38 cellular contexts compared by ENCODE assay signal in the genomic region with DNA sequence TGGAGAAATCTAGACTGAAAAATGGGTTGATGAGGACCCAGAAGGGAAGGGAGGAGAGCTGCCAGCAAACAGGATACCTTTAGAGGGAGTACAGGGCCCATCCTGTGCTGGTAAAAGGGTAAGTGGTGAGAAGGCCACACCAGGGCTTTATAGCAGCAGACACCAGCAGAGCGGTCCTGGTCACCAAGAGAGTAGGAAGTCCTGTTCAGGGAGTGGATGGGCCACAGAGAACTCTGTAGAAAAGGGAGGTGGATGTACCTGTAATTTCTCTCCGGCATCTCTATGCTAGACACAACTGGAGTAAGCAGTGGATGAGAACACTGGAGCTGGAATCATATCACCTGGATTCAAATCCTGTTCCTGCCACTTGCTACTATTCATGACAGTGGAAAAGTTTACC.
"Had no signal": no experiment of that assay in that cellular context is flagged by ENCODE, and none has a peak within 500 bp of the region (broad histone marks: within the 10 kb centered on the region; RNA-seq: fewer than 3 reads in every experiment).

No MANE protein-coding gene starts in this region.

- H3K36me3 ChIP-seq: adrenal gland, ascending aorta, brain microvascular endothelial cell, breast epithelium, cardiac muscle cell had no signal

- H3K9me3 ChIP-seq: adrenal gland, ascending aorta, body of pancreas, breast epithelium had no signal

- H3K4me1 ChIP-seq: adrenal gland, ascending aorta, body of pancreas, breast epithelium had no signal

- H3K4me3 ChIP-seq: adrenal gland, ascending aorta, body of pancreas, breast epithelium, cardiac muscle cell had no signal

- H3K27ac Mint-ChIP-seq: activated naive CD4-positive, alpha-beta T cell treated with anti-CD3 and anti-CD28 coated beads for 36 hours; activated naive CD4-positive, alpha-beta T cell treated with anti-CD3 and anti-CD28 coated beads, Interleukin-2, amount 10 ng/mL, durations not matched to agents 7 days and 5 days; activated naive CD4-positive, alpha-beta T cell treated with anti-CD3 and anti-CD28 coated beads, Interleukin-2, amount 50 U/mL, for 24 hours; activated naive CD8-positive, alpha-beta T cell; activated naive CD8-positive, alpha-beta T cell treated with anti-CD3 and anti-CD28 coated beads for 36 hours; activated naive CD8-positive, alpha-beta T cell treated with anti-CD3 and anti-CD28 coated beads, Interleukin-2, amount 10 ng/mL, durations not matched to agents 7 days and 5 days; activated naive CD8-positive, alpha-beta T cell treated with anti-CD3 and anti-CD28 coated beads, Interleukin-2, amount 50 U/mL, for 24 hours; activated T-cell treated with anti-CD3 and anti-CD28 coated beads, Interleukin-2, amount 50 U/mL, for 24 hours; activated T-cell treated with anti-CD3 and anti-CD28 coated beads, Interleukin-2, amount 50 U/mL, for 72 hours; activated T-helper 1 cell treated with anti-CD3 and anti-CD28 coated beads, Interleukin-12 subunit alpha, Interleukin-12 subunit beta, Interleukin-2, Interleukin-4 antibody, amounts not matched to agents 30 ng/mL and 10 ng/mL and 1 ng/mL, durations not matched to agents 14 hours and 24 hours and 36 hours; activated T-helper 17 cell treated with anti-CD3 and anti-CD28 coated beads, Interleukin-2, amount 50 U/mL, for 72 hours; activated T-helper 2 cell treated with anti-CD3 and anti-CD28 coated beads, Interferon-gamma antibody, Interleukin-2, Interleukin-4, amounts not matched to agents 10 μg/mL and 5 μg/mL and 100 μg/mL, durations not matched to agents 14 hours and 24 hours and 36 hours; brain had no signal

- H3K36me3 Mint-ChIP-seq: activated naive CD4-positive, alpha-beta T cell treated with anti-CD3 and anti-CD28 coated beads, Interleukin-2, amount 10 ng/mL, durations not matched to agents 7 days and 5 days; activated naive CD4-positive, alpha-beta T cell treated with anti-CD3 and anti-CD28 coated beads, Interleukin-2, amount 50 U/mL, for 24 hours; activated naive CD4-positive, alpha-beta T cell treated with anti-CD3 and anti-CD28 coated beads, Interleukin-2, amount 50 U/mL, for 72 hours; activated naive CD8-positive, alpha-beta T cell; activated naive CD8-positive, alpha-beta T cell treated with anti-CD3 and anti-CD28 coated beads for 36 hours; activated naive CD8-positive, alpha-beta T cell treated with anti-CD3 and anti-CD28 coated beads, Interleukin-2, amount 10 ng/mL, durations not matched to agents 7 days and 5 days; brain had no signal

- ATAC-seq: activated naive CD4-positive, alpha-beta T cell treated with anti-CD3 and anti-CD28 coated beads, Interleukin-2, amount 50 U/mL, for 72 hours; activated naive CD8-positive, alpha-beta T cell treated with anti-CD3 and anti-CD28 coated beads, Interleukin-2, amount 50 U/mL, for 24 hours; activated T-cell treated with anti-CD3 and anti-CD28 coated beads, Interleukin-2, amount 50 U/mL, for 4 hours; activated T-cell treated with anti-CD3 and anti-CD28 coated beads, Interleukin-2, amount 50 U/mL, for 72 hours; activated T-helper 17 cell treated with anti-CD3 and anti-CD28 coated beads, Interleukin-2, amount 50 U/mL, for 72 hours; body of pancreas had no signal

- H3K27me3 ChIP-seq: adrenal gland, ascending aorta, body of pancreas, brain microvascular endothelial cell, breast epithelium, cardiac muscle cell had no signal

- H3K9me3 Mint-ChIP-seq: activated naive CD4-positive, alpha-beta T cell treated with anti-CD3 and anti-CD28 coated beads, Interleukin-2, amount 10 ng/mL, durations not matched to agents 7 days and 5 days; activated naive CD4-positive, alpha-beta T cell treated with anti-CD3 and anti-CD28 coated beads, Interleukin-2, amount 50 U/mL, for 24 hours; activated naive CD8-positive, alpha-beta T cell treated with anti-CD3 and anti-CD28 coated beads for 36 hours; activated naive CD8-positive, alpha-beta T cell treated with anti-CD3 and anti-CD28 coated beads, Interleukin-2, amount 10 ng/mL, durations not matched to agents 7 days and 5 days; activated naive CD8-positive, alpha-beta T cell treated with anti-CD3 and anti-CD28 coated beads, Interleukin-2, amount 50 U/mL, for 24 hours; activated T-cell treated with anti-CD3 and anti-CD28 coated beads, Interleukin-2, amount 50 U/mL, for 24 hours; activated T-cell treated with anti-CD3 and anti-CD28 coated beads, Interleukin-2, amount 50 U/mL, for 4 hours; activated T-helper 1 cell treated with anti-CD3 and anti-CD28 coated beads, Interleukin-12 subunit alpha, Interleukin-12 subunit beta, Interleukin-2, Interleukin-4 antibody, amounts not matched to agents 30 ng/mL and 10 ng/mL and 1 ng/mL, durations not matched to agents 14 hours and 24 hours and 36 hours; activated T-helper 17 cell treated with anti-CD3 and anti-CD28 coated beads, Interleukin-2, amount 50 U/mL, for 72 hours; activated T-helper 2 cell treated with anti-CD3 and anti-CD28 coated beads, Interferon-gamma antibody, Interleukin-2, Interleukin-4, amounts not matched to agents 10 μg/mL and 5 μg/mL and 100 μg/mL, durations not matched to agents 14 hours and 24 hours and 36 hours; brain had no signal

- H3K27me3 Mint-ChIP-seq: activated naive CD4-positive, alpha-beta T cell treated with anti-CD3 and anti-CD28 coated beads, Interleukin-2, amount 10 ng/mL, durations not matched to agents 7 days and 5 days; activated naive CD4-positive, alpha-beta T cell treated with anti-CD3 and anti-CD28 coated beads, Interleukin-2, amount 50 U/mL, for 24 hours; activated naive CD8-positive, alpha-beta T cell; activated naive CD8-positive, alpha-beta T cell treated with anti-CD3 and anti-CD28 coated beads, Interleukin-2, amount 10 ng/mL, durations not matched to agents 7 days and 5 days; activated naive CD8-positive, alpha-beta T cell treated with anti-CD3 and anti-CD28 coated beads, Interleukin-2, amount 50 U/mL, for 24 hours; activated T-cell treated with anti-CD3 and anti-CD28 coated beads, Interleukin-2, amount 50 U/mL, for 24 hours; central memory CD8-positive, alpha-beta T cell had no signal

- H3K27ac ChIP-seq: adrenal gland, ascending aorta, body of pancreas, brain microvascular endothelial cell, breast epithelium, cardiac muscle cell had no signal

- DNase-seq: activated effector memory CD4-positive, alpha-beta T cell treated with anti-CD3 and anti-CD28 coated beads, Interleukin-2, amount 50 U/mL, for 16 hours; activated effector memory CD4-positive, alpha-beta T cell treated with Interleukin-2 at 50 U/mL for 16 hours; activated gamma-delta T cell; activated gamma-delta T cell treated with Interleukin-2 at 50 U/mL for 16 hours; activated naive CD4-positive, alpha-beta T cell; activated naive CD4-positive, alpha-beta T cell treated with anti-CD3 and anti-CD28 coated beads for 36 hours; activated naive CD4-positive, alpha-beta T cell treated with anti-CD3 and anti-CD28 coated beads, Interleukin-2, amount 10 ng/mL, durations not matched to agents 7 days and 5 days; activated naive CD4-positive, alpha-beta T cell treated with anti-CD3 and anti-CD28 coated beads, Interleukin-2, amount 50 U/mL, for 16 hours; activated naive CD4-positive, alpha-beta T cell treated with Interleukin-2 at 50 U/mL for 16 hours; activated naive CD8-positive, alpha-beta T cell treated with anti-CD3 and anti-CD28 coated beads for 36 hours; activated naive CD8-positive, alpha-beta T cell treated with anti-CD3 and anti-CD28 coated beads, Interleukin-2, amount 10 ng/mL, durations not matched to agents 7 days and 5 days; activated naive CD8-positive, alpha-beta T cell treated with anti-CD3 and anti-CD28 coated beads, Interleukin-2, amount 50 U/mL, for 24 hours; activated T-cell treated with anti-CD3 and anti-CD28 coated beads, Interleukin-2, amount 50 U/mL, for 1 hour; activated T-cell treated with anti-CD3 and anti-CD28 coated beads, Interleukin-2, amount 50 U/mL, for 24 hours; activated T-cell treated with anti-CD3 and anti-CD28 coated beads, Interleukin-2, amount 50 U/mL, for 4 hours; activated T-cell treated with anti-CD3 and anti-CD28 coated beads, Interleukin-2, amount 50 U/mL, for 48 hours; activated T-cell treated with anti-CD3 and anti-CD28 coated beads, Interleukin-2, amount 50 U/mL, for 72 hours; adrenal gland; amniotic stem cell; amygdala; anterior cingulate cortex; aorta; body of pancreas; brain microvascular endothelial cell; caudate nucleus; central memory CD4-positive, alpha-beta T cell; cerebellar nuclear complex had no signal

- H3K4me3 Mint-ChIP-seq: activated naive CD4-positive, alpha-beta T cell treated with anti-CD3 and anti-CD28 coated beads for 36 hours; activated naive CD4-positive, alpha-beta T cell treated with anti-CD3 and anti-CD28 coated beads, Interleukin-2, amount 10 ng/mL, durations not matched to agents 7 days and 5 days; activated naive CD4-positive, alpha-beta T cell treated with anti-CD3 and anti-CD28 coated beads, Interleukin-2, amount 50 U/mL, for 24 hours; activated naive CD8-positive, alpha-beta T cell; activated naive CD8-positive, alpha-beta T cell treated with anti-CD3 and anti-CD28 coated beads for 36 hours; activated naive CD8-positive, alpha-beta T cell treated with anti-CD3 and anti-CD28 coated beads, Interleukin-2, amount 10 ng/mL, durations not matched to agents 7 days and 5 days; activated naive CD8-positive, alpha-beta T cell treated with anti-CD3 and anti-CD28 coated beads, Interleukin-2, amount 50 U/mL, for 24 hours; activated T-cell treated with anti-CD3 and anti-CD28 coated beads, Interleukin-2, amount 50 U/mL, for 24 hours; activated T-cell treated with anti-CD3 and anti-CD28 coated beads, Interleukin-2, amount 50 U/mL, for 4 hours; activated T-cell treated with anti-CD3 and anti-CD28 coated beads, Interleukin-2, amount 50 U/mL, for 72 hours; activated T-helper 1 cell treated with anti-CD3 and anti-CD28 coated beads, Interleukin-12 subunit alpha, Interleukin-12 subunit beta, Interleukin-2, Interleukin-4 antibody, amounts not matched to agents 30 ng/mL and 10 ng/mL and 1 ng/mL, durations not matched to agents 14 hours and 24 hours and 36 hours; activated T-helper 17 cell treated with anti-CD3 and anti-CD28 coated beads, Interleukin-2, amount 50 U/mL, for 72 hours; brain; central memory CD8-positive, alpha-beta T cell had no signal

- H3K4me1 Mint-ChIP-seq: activated naive CD4-positive, alpha-beta T cell treated with anti-CD3 and anti-CD28 coated beads, Interleukin-2, amount 10 ng/mL, durations not matched to agents 7 days and 5 days; activated naive CD4-positive, alpha-beta T cell treated with anti-CD3 and anti-CD28 coated beads, Interleukin-2, amount 50 U/mL, for 24 hours; activated naive CD8-positive, alpha-beta T cell treated with anti-CD3 and anti-CD28 coated beads for 36 hours; activated naive CD8-positive, alpha-beta T cell treated with anti-CD3 and anti-CD28 coated beads, Interleukin-2, amount 10 ng/mL, durations not matched to agents 7 days and 5 days; activated naive CD8-positive, alpha-beta T cell treated with anti-CD3 and anti-CD28 coated beads, Interleukin-2, amount 50 U/mL, for 24 hours; activated T-helper 17 cell treated with anti-CD3 and anti-CD28 coated beads, Interleukin-2, amount 50 U/mL, for 72 hours; central memory CD8-positive, alpha-beta T cell had no signal
